In the genomic region with DNA sequence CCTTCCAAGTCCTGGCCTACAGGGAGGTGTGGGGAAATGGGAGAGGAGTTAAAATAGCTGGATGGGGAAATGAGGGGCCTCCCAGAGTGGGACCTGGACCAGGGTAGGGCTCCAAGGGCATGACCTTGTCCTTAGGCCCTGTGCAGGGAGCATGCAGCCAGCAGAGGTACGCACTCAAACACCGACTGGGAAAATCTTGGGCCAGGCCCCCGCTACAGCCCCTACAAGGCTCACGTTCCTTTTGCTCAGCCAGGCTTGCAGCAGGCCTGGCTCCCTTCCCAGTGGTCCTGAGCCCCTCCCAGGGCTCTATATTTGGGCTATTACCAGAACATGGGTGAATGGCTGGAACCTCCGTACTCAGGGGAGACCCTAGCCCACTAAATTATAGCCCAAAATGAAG, we compare ENCODE assay signal across 20 cellular contexts. TPM values are rescaled to one million over a fixed set of nuclear protein-coding genes. Genes with fewer than 3 reads are reported as not detected.
DNase-seq lines count a peak whose midpoint lies in the region; ATAC-seq, FAIRE-seq and TF ChIP-seq lines count a peak whose summit lies in the region.
"Had no signal": no experiment of that assay in that cellular context is flagged by ENCODE, and none has a peak within 500 bp of the region (broad histone marks: within the 10 kb centered on the region; RNA-seq: fewer than 3 reads in every experiment).

No MANE protein-coding gene starts in this region.

- H2BK15ac ChIP-seq in neuronal stem cell (ENCODE audit: low read length) = peak overlapping the region; percentile 56

- peak overlapping the region; percentile 52 for H3K18ac ChIP-seq in neuronal stem cell (ENCODE audit: low read length)

- H3K4me3 ChIP-seq in A549 = no peak overlapping the region
- H3K4me3 ChIP-seq in kidney (ENCODE audit: low read length in 2 of 2) = no peak overlapping the region
- no peak overlapping the region for H3K4me3 ChIP-seq in neuronal stem cell (ENCODE audit: low read length in 2 of 2)
- H3K4me3 ChIP-seq in thyroid gland (replicated peaks in 1 of 3) = no peak overlapping the region
- H3K4me3 ChIP-seq: BLaER1 treated with 17β-estradiol and CSF1 and Interleukin-3, amounts not matched to agents 10 nM and 100 nM had no signal

- TF ChIP-seq RAD21 in A549 (conservative IDR thresholded peaks at IDR 0.05 in 1 of 2, IDR thresholded peaks at IDR 0.05 in 1 of 2) = no peak

- no peak overlapping the region for H2BK12ac ChIP-seq in neuronal stem cell (ENCODE audit: low read length)

- H3K4me2 ChIP-seq in A549 = no peak overlapping the region
- H3K4me2 ChIP-seq in neuronal stem cell (ENCODE audit: insufficient read depth, low read length, poor library complexity, severe bottlenecking) = no peak overlapping the region
- H3K4me2 ChIP-seq: BLaER1 treated with 17β-estradiol and CSF1 and Interleukin-3, amounts not matched to agents 10 nM and 100 nM had no signal

- no peak overlapping the region for H3K4ac ChIP-seq in neuronal stem cell (ENCODE audit: low read length)

- ATAC-seq in A549 (no peak), HG03342 (IDR thresholded peaks at IDR 0.05; ENCODE audit: unreplicated experiment) (no peak)
- ATAC-seq: HepG2 had no signal

- intact Hi-C loops in kidney (cut with DNase I) = no loop called here
- intact Hi-C loops in thyroid gland (cut with DNase I) = no loop called here

- no peak overlapping the region for H2BK5ac ChIP-seq in neuronal stem cell (ENCODE audit: low read length)

- H4K91ac ChIP-seq in neuronal stem cell (ENCODE audit: low read depth, low read length, poor library complexity) = no peak overlapping the region

- no peaks in the 10 kb centered on the region for H3K36me3 ChIP-seq in kidney (ENCODE audit: control insufficient read depth in 1 of 2, insufficient read depth in 2 of 2, low read length in 2 of 2)
- no peaks in the 10 kb centered on the region for H3K36me3 ChIP-seq in neuronal stem cell (replicated peaks in 1 of 2; ENCODE audit: control insufficient read depth in 2 of 2, insufficient read depth in 2 of 2, low read length in 2 of 2)
- H3K36me3 ChIP-seq in thyroid gland = no peaks in the 10 kb centered on the region
- H3K36me3 ChIP-seq: BLaER1 treated with 17β-estradiol and CSF1 and Interleukin-3, amounts not matched to agents 10 nM and 100 nM had no signal

- no peak overlapping the region for H4K8ac ChIP-seq in neuronal stem cell (ENCODE audit: low read depth, low read length)

- H3K9ac ChIP-seq in kidney (ENCODE audit: low read length in 2 of 2) (no peak overlapping the region), neuronal stem cell (ENCODE audit: low read depth, low read length, poor library complexity) (no peak overlapping the region)
- H3K9ac ChIP-seq: BLaER1 treated with 17β-estradiol and CSF1 and Interleukin-3, amounts not matched to agents 10 nM and 100 nM had no signal

- H2BK120ac ChIP-seq in neuronal stem cell (ENCODE audit: low read depth, low read length) = no peak overlapping the region

- H3K23ac ChIP-seq in neuronal stem cell (ENCODE audit: low read depth, low read length, poor library complexity) = no peak overlapping the region

- POLR2A ChIA-PET in A549 (lab: Yijun Ruan, JAX) = no interaction called here

- no peak overlapping the region for H3K14ac ChIP-seq in neuronal stem cell (ENCODE audit: low read length)

- H3K27me3 ChIP-seq in neuronal stem cell (ENCODE audit: control insufficient read depth in 3 of 3, insufficient read depth in 3 of 3, low read depth in 1 of 3, low read length in 3 of 3) = peaks cover 0 to 48% (median 0%) of the 10 kb centered on the region in 3 experiments
- H3K27me3 ChIP-seq in thyroid gland = no peaks in the 10 kb centered on the region
- H3K27me3 ChIP-seq: BLaER1 treated with 17β-estradiol and CSF1 and Interleukin-3, amounts not matched to agents 10 nM and 100 nM had no signal

- H3K79me1 ChIP-seq in neuronal stem cell (ENCODE audit: low read depth, low read length) = peaks cover 4% of the 10 kb centered on the region

- H2AK5ac ChIP-seq in neuronal stem cell (ENCODE audit: low read depth, low read length) = peak overlapping the region; percentile 78

- no peak overlapping the region for H2AFZ ChIP-seq in neuronal stem cell (ENCODE audit: low read length)

- WGBS in A549 (ENCODE audit: missing lambda C conversion rate) = 90% methylated on average over 5 of the region's 5 CpGs
- WGBS in neuronal stem cell (ENCODE audit: extremely low coverage in 2 of 2, insufficient read length in 2 of 2, insufficient replicate concordance in 1 of 2), 2 donors = no CpG with 5 or more reads among the region's 5 CpGs
- 47 to 49% methylated on average over 5 of the region's 5 CpGs for WGBS in thyroid gland, 2 donors

- TF ChIP-seq CTCF in A549 (IDR thresholded peaks at IDR 0.05) = no peak
- TF ChIP-seq CTCF in kidney (IDR thresholded peaks at IDR 0.05; ENCODE audit: borderline replicate concordance, extremely low read depth, insufficient read depth) = no peak
- no peak for TF ChIP-seq CTCF in thyroid gland (IDR thresholded peaks at IDR 0.05)
- no peak for TF ChIP-seq CTCF in GM10266 (IDR thresholded peaks at IDR 0.05; ENCODE audit: control insufficient read depth, insufficient read depth, low read depth, missing control alignments)

- TF ChIP-seq EP300 in A549 (IDR thresholded peaks at IDR 0.05) = no peak

- CTCF ChIA-PET in A549 (lab: Yijun Ruan, JAX) = interaction anchor here (0.8 to 20.9 kb wide), 10 partner anchors 8 to 334 kb away, joined by 3 to 424 read pairs (median 4); a partner anchor contains a TSS

- H3K27ac ChIP-seq in A549 = peak overlapping the region; percentile 19 to 93; a peak in 3 of 6 replicates
- H3K27ac ChIP-seq in kidney (ENCODE audit: low read depth in 2 of 2, low read length in 2 of 2) = no peak overlapping the region
- H3K27ac ChIP-seq in neuronal stem cell (replicated peaks; ENCODE audit: low read length) = no peak overlapping the region
- H3K27ac ChIP-seq in thyroid gland = peak overlapping the region; percentile 29 to 69 (median 66)
- H3K27ac ChIP-seq: BLaER1 treated with 17β-estradiol and CSF1 and Interleukin-3, amounts not matched to agents 10 nM and 100 nM had no signal

- H3K9me3 ChIP-seq in A549 (no peaks in the 10 kb centered on the region), kidney (ENCODE audit: control insufficient read depth in 1 of 2, low read length in 2 of 2) (no peaks in the 10 kb centered on the region), neuronal stem cell (replicated peaks in 1 of 2; ENCODE audit: control insufficient read depth in 2 of 2, insufficient read depth in 1 of 2, low read depth in 1 of 2, low read length in 2 of 2) (no peaks in the 10 kb centered on the region), thyroid gland (no peaks in the 10 kb centered on the region)
- H3K9me3 ChIP-seq: BLaER1 treated with 17β-estradiol and CSF1 and Interleukin-3, amounts not matched to agents 10 nM and 100 nM had no signal

- no peak for TF ChIP-seq POLR2A in A549 (IDR thresholded peaks at IDR 0.05; ENCODE audit: low read length)
- TF ChIP-seq POLR2A in thyroid gland (IDR thresholded peaks at IDR 0.05) = no peak

- DNase-seq in A549 (ENCODE audit: low read depth in 1 of 2, low spot score in 1 of 2) = no peak
- DNase-seq in kidney = peak; percentile 37
- DNase-seq in neuronal stem cell (ENCODE audit: low spot score) = no peak
- peak; percentile 25 to 64 for DNase-seq in thyroid gland
- DNase-seq in activated gamma-delta T cell (lab: John Stamatoyannopoulos, UW) = no peak
- DNase-seq in GM10266 (ENCODE audit: extremely low spot score) = no peak
- DNase-seq: 8988T; ACHN; Calu3; CD4-positive, CD25-positive, alpha-beta regulatory T cell; DMS 273 treated with DMSO at 0.1 percent for 48 hours; EL; GOT3; H9 had no signal

- H3K4me1 ChIP-seq in A549 = peaks cover 48% of the 10 kb centered on the region
- H3K4me1 ChIP-seq in kidney (ENCODE audit: control insufficient read depth in 1 of 2, insufficient read depth in 1 of 2, low read depth in 1 of 2, low read length in 2 of 2) = no peaks in the 10 kb centered on the region
- peaks cover 0 to 12% of the 10 kb centered on the region in 2 donors for H3K4me1 ChIP-seq in neuronal stem cell (ENCODE audit: control insufficient read depth in 2 of 2, insufficient read depth in 1 of 2, low read depth in 1 of 2, low read length in 2 of 2)
- peaks cover 40 to 44% of the 10 kb centered on the region in 2 donors for H3K4me1 ChIP-seq in thyroid gland

- no peak for FAIRE-seq in A549 (lab: Jason Lieb, UNC)
- no peak for FAIRE-seq in kidney (lab: Jason Lieb, UNC)
- FAIRE-seq: G401.6, GM19239, HepG2, HTR-8/SVneo had no signal

TF ChIP-seq in A549, 52 proteins besides CTCF, POLR2A, EP300 and RAD21:
- TF ChIP-seq ZNF302 (CRISPR knock-in tag; IDR thresholded peaks at IDR 0.05) (no peak), ZFP36 (IDR thresholded peaks at IDR 0.05; ENCODE audit: borderline replicate concordance, partially characterized antibody) (no peak), TFCP2L1 (CRISPR knock-in tag; IDR thresholded peaks at IDR 0.05) (no peak), CBX8 (IDR thresholded peaks at IDR 0.05) (no peak), EHMT2 (IDR thresholded peaks at IDR 0.05; ENCODE audit: low read depth) (no peak), CHD4 (IDR thresholded peaks at IDR 0.05; ENCODE audit: borderline replicate concordance) (no peak), NPAS2 (CRISPR knock-in tag; IDR thresholded peaks at IDR 0.05; ENCODE audit: borderline replicate concordance) (no peak), ZSCAN20 (CRISPR knock-in tag; IDR thresholded peaks at IDR 0.05) (no peak), NR3C1 (IDR thresholded peaks at IDR 0.05) (no peak), RFX5 (IDR thresholded peaks at IDR 0.05) (no peak), FOSL2 (IDR thresholded peaks at IDR 0.05) (no peak), FOSL2 (CRISPR knock-in tag; IDR thresholded peaks at IDR 0.05) (no peak), HOXB5 (CRISPR knock-in tag; IDR thresholded peaks at IDR 0.05) (no peak)
- TF ChIP-seq, protein P1, sequence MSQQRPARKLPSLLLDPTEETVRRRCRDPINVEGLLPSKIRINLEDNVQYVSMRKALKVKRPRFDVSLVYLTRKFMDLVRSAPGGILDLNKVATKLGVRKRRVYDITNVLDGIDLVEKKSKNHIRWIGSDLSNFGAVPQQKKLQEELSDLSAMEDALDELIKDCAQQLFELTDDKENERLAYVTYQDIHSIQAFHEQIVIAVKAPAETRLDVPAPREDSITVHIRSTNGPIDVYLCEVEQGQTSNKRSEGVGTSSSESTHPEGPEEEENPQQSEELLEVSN (IDR thresholded peaks at IDR 0.05; ENCODE audit: borderline replicate concordance, low read depth) = no peak

RNA-seq across cellular contexts. Expression of a gene that starts 31.3 kb away (rescaled TPM):
- 0.18 and 1.3 TPM in 2 replicates for polyA plus RNA-seq in A549 (2011; rRNA removed)
- 0.99 and 1.2 TPM in 2 replicates for polyA plus RNA-seq in A549 (2012; cell fraction: cytosol; rRNA removed)
- polyA plus RNA-seq in A549 (2012; cell fraction: nucleus; rRNA removed) = 1.3 and 1.4 TPM in 2 replicates
- 1.1 to 3.1 TPM (median 2.7 TPM) in 3 replicates for polyA plus RNA-seq in A549 (2017; fragmentation: RNase III; extraction: RNeasy Plus Mini Kit Qiagen cat#74134 plus additional on column Dnase treatment)
- polyA minus RNA-seq in A549 (2011; rRNA and poly(A)+ RNA removed) = 0.83 TPM in 1 of 2 replicates, not detected in the other
- total RNA-seq in kidney = not detected
- polyA plus RNA-seq in kidney (ENCODE audit: insufficient read depth, low read depth, low replicate concordance) = 0.95 TPM
- 9.9 TPM for polyA plus RNA-seq in neuronal stem cell (2013, experiment 1 of 2)
- 9.4 TPM for polyA plus RNA-seq in neuronal stem cell (2013, experiment 2 of 2)
- total RNA-seq in thyroid gland = under 1 TPM in 1 of 4 donors, not detected in 3; 0.59 TPM
- total RNA-seq: Calu3; CD4-positive, CD25-positive, alpha-beta regulatory T cell; HepG2 had no signal
- polyA plus RNA-seq: HepG2 had no signal

Comparison
In these comparisons a context has a peak if more than half of its experiments do, and no peak if none do; other contexts are left out.
1. DNase-seq: peak in kidney (single experiment) and thyroid gland (2 of 2); none in A549 (0 of 2), neuronal stem cell (single experiment), activated gamma-delta T cell (single experiment) and GM10266 (single experiment).
2. H3K27ac ChIP-seq: peak in A549 (2 of 2) and thyroid gland (3 of 3); none in kidney (0 of 2) and neuronal stem cell (single experiment).